ENCODE assay signal across 7 cellular contexts in the genomic region with DNA sequence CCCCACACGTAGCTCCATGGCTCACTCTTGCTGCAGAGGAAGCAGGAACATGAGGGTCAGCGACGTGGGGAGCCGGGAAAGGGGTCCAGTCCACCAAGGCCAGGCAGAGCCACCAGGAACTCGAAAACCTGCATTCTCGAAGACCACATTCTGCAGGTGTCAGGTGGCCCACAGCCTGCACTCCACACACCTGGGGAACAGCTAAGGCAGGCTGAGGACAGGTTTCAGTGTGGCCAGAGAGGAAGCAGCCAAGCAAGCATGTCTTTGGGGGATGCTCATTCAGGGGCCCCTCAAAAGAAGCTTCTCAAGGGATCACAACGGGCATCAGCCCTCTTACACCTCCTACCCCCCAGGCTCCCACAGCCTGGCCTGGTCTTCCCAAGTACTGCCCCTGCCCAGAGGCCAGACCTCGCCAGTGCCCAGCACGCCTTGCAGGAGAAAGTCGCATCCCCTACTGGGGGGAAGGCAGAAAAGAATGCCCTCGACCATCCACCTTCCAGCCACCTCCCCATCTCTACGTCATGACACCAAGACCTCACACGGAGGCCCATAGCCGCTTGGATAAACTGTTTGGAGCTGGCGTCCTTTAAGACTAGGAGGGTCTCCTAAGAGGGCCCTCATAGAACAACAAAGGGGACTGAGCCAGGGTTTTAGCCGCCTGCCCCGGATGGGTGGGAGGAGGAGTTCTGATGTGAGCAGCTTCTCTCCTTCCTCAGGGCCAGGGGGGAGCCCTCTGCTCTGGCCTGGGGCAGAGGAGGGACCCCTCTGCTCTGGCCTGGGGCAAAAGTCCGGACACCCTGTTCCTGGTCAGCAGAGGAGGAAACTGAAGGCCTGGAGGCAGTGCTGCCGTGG. TPM values are rescaled to one million over a fixed set of nuclear protein-coding genes. Genes with fewer than 3 reads are reported as not detected.
DNase-seq lines count a peak whose midpoint lies in the region; ATAC-seq and TF ChIP-seq lines count a peak whose summit lies in the region.

No MANE protein-coding gene starts in this region.

- peak overlapping the region; percentile 93 to 97 for H3K4me3 Mint-ChIP-seq in H9
- peak overlapping the region; percentile 85 for H3K4me3 Mint-ChIP-seq in activated T-helper 17 cell treated with anti-CD3 and anti-CD28 coated beads, Interleukin-2, amount 50 U/mL, for 72 hours

- peaks cover 38% of the 10 kb centered on the region for H3K36me3 ChIP-seq in iPS-15b (ENCODE audit: control insufficient read depth, insufficient read depth, low read length)
- peaks cover 3 to 23% (median 17%) of the 10 kb centered on the region in 4 donors for H3K36me3 ChIP-seq in stomach

- no peak overlapping the region for H3K4ac ChIP-seq in H9 (ENCODE audit: low read depth, low read length)

- no peak overlapping the region for H2BK120ac ChIP-seq in H9 (ENCODE audit: low read depth, low read length, poor library complexity, severe bottlenecking)

- no peak overlapping the region for H4K5ac ChIP-seq in H9 (ENCODE audit: insufficient read length, low read depth, low read length)

- H3T11ph ChIP-seq in H9 (ENCODE audit: low read length): no peak overlapping the region

- H3K14ac ChIP-seq in H9 (ENCODE audit: insufficient read depth, low read length): peak overlapping the region; percentile 46; the same call in 1 of the 2 replicates

- no CpG with 5 or more reads among the region's 19 CpGs for WGBS in H9 (ENCODE audit: extremely low coverage, insufficient read length, low lambda C conversion rate)
- 38 to 50% (median 48%) methylated on average over 18 to 19 of the region's 19 CpGs for WGBS in stomach, 5 donors

- H3K4me1 ChIP-seq in H9 (ENCODE audit: insufficient read depth, low read length): peaks cover 6% of the 10 kb centered on the region; the same call in 1 of the 2 replicates
- H3K4me1 ChIP-seq in iPS-15b (ENCODE audit: control insufficient read depth, insufficient read depth, low read length): peaks cover 18% of the 10 kb centered on the region
- H3K4me1 ChIP-seq in stomach: peaks cover 73 to 87% (median 81%) of the 10 kb centered on the region in 4 donors

- H3K4me2 ChIP-seq in H9 (ENCODE audit: insufficient read depth, insufficient read length, low read length): peak overlapping the region; percentile 85

- intact Hi-C loops in stomach (cut with DNase I; ENCODE audit: low total_unique reads): no loop called here

- no peak overlapping the region for H2BK20ac ChIP-seq in H9 (ENCODE audit: low read depth, low read length, poor library complexity, severe bottlenecking)

- H4K91ac ChIP-seq in H9 (ENCODE audit: insufficient read length, low read depth, low read length): no peak overlapping the region

- H3K56ac ChIP-seq in H9 (ENCODE audit: insufficient read length, low read depth, low read length): no peak overlapping the region

- no peak overlapping the region for H2BK12ac ChIP-seq in H9 (ENCODE audit: insufficient read length, low read depth, low read length)

- no peak for TF ChIP-seq POLR2A in stomach (IDR thresholded peaks at IDR 0.05)

- peaks cover 21 to 63% (median 47%) of the 10 kb centered on the region in 3 experiments; a peak in 6 of 7 replicates for H3K36me3 Mint-ChIP-seq in H9 (ENCODE audit: insufficient read depth in 1 of 3, low read depth in 3 of 3)
- H3K36me3 Mint-ChIP-seq in activated T-helper 17 cell treated with anti-CD3 and anti-CD28 coated beads, Interleukin-2, amount 50 U/mL, for 72 hours (ENCODE audit: low read depth): peaks cover 61% of the 10 kb centered on the region

- H2AK5ac ChIP-seq in H9 (ENCODE audit: insufficient read length, low read length): no peak overlapping the region

- H3K27ac Mint-ChIP-seq in H9: peak overlapping the region; percentile 94 to 100 (median 95)
- peak overlapping the region; percentile 92 for H3K27ac Mint-ChIP-seq in activated T-helper 17 cell treated with anti-CD3 and anti-CD28 coated beads, Interleukin-2, amount 50 U/mL, for 72 hours

- H3K9me3 Mint-ChIP-seq in H9: no peaks in the 10 kb centered on the region; a peak in 1 of 5 replicates
- no peaks in the 10 kb centered on the region for H3K9me3 Mint-ChIP-seq in activated T-helper 17 cell treated with anti-CD3 and anti-CD28 coated beads, Interleukin-2, amount 50 U/mL, for 72 hours

- H4K20me1 ChIP-seq in H9 (ENCODE audit: control insufficient read depth, insufficient read depth, insufficient read length): peaks cover 2% of the 10 kb centered on the region

- H3K27me3 Mint-ChIP-seq in H9 (ENCODE audit: low read depth): no peaks in the 10 kb centered on the region
- no peaks in the 10 kb centered on the region for H3K27me3 Mint-ChIP-seq in activated T-helper 17 cell treated with anti-CD3 and anti-CD28 coated beads, Interleukin-2, amount 50 U/mL, for 72 hours

- TF ChIP-seq CTCF in H9 (conservative IDR thresholded peaks at IDR 0.05): no peak
- TF ChIP-seq CTCF in stomach (IDR thresholded peaks at IDR 0.05): no peak

- H3K9me3 ChIP-seq in H9 (ENCODE audit: control insufficient read depth, low read depth, low read length) (no peaks in the 10 kb centered on the region), iPS-15b (ENCODE audit: control insufficient read depth, insufficient read depth, low read length) (no peaks in the 10 kb centered on the region), stomach (no peaks in the 10 kb centered on the region)

- no peak overlapping the region for H2BK5ac ChIP-seq in H9 (ENCODE audit: insufficient read length, low read length)

- DNase-seq in H9 (no peak), stomach (no peak), NCI-H2227 (lab: John Stamatoyannopoulos, UW; ENCODE audit: unreplicated experiment) (no peak), dedifferentiated amniotic fluid mesenchymal stem cell (ENCODE audit: extremely low spot score) (no peak)

- H3K79me2 ChIP-seq in H9 (ENCODE audit: insufficient read depth, low read length): peaks cover 66% of the 10 kb centered on the region; the same call in 1 of the 2 replicates

- H3K18ac ChIP-seq in H9 (ENCODE audit: insufficient read length, low read depth, low read length): no peak overlapping the region

- ATAC-seq in activated T-helper 17 cell treated with anti-CD3 and anti-CD28 coated beads, Interleukin-2, amount 50 U/mL, for 72 hours (replicated peaks): no peak
- no peak for ATAC-seq in HG03442 (IDR thresholded peaks at IDR 0.05; ENCODE audit: unreplicated experiment)

- H3K27me3 ChIP-seq in H9 (ENCODE audit: insufficient read depth, low read length): no peaks in the 10 kb centered on the region
- no peaks in the 10 kb centered on the region for H3K27me3 ChIP-seq in iPS-15b (ENCODE audit: control insufficient read depth, insufficient read depth, low read length)
- H3K27me3 ChIP-seq in stomach: no peaks in the 10 kb centered on the region

- H3K79me1 ChIP-seq in H9 (ENCODE audit: insufficient read depth, low read depth, low read length, poor library complexity, severe bottlenecking): no peaks in the 10 kb centered on the region

- H3K4me3 ChIP-seq in iPS-15b (ENCODE audit: low read depth, low read length): peak overlapping the region; percentile 85
- H3K4me3 ChIP-seq in stomach: peak overlapping the region; percentile 63 to 88 (median 76)

- H4K8ac ChIP-seq in H9 (replicated peaks; ENCODE audit: insufficient read length, low read depth, low read length): no peak overlapping the region

- H3K27ac ChIP-seq in H9 (ENCODE audit: insufficient read length, low read depth, low read length) (no peak overlapping the region), stomach (peak overlapping the region; percentile 97 to 99 (median 98))

- H3K23ac ChIP-seq in H9 (ENCODE audit: insufficient read length, low read depth, low read length): no peak overlapping the region

- H3K9ac ChIP-seq in H9 (ENCODE audit: extremely low read depth, insufficient read length, low read length) (peak overlapping the region; percentile 23), iPS-15b (ENCODE audit: low read depth, low read length) (peak overlapping the region; percentile 95)

- H3K4me1 Mint-ChIP-seq in H9: peaks cover 73 to 76% of the 10 kb centered on the region in 2 experiments
- H3K4me1 Mint-ChIP-seq in activated T-helper 17 cell treated with anti-CD3 and anti-CD28 coated beads, Interleukin-2, amount 50 U/mL, for 72 hours: peaks cover 40% of the 10 kb centered on the region

- TF ChIP-seq EP300 in stomach (IDR thresholded peaks at IDR 0.05): no peak

- no peak overlapping the region for H2BK15ac ChIP-seq in H9 (ENCODE audit: low read depth, low read length)

- H2AFZ ChIP-seq in H9 (ENCODE audit: low read length): no peak overlapping the region

- H3K23me2 ChIP-seq in H9 (ENCODE audit: insufficient read length, low read depth, low read length, poor library complexity, severe bottlenecking): peaks cover 13% of the 10 kb centered on the region

RNA-seq across cellular contexts. Expression of a gene that starts 2.9 kb away (rescaled TPM):
- total RNA-seq in H9 (2021): 230 and 236 TPM in 2 replicates
- total RNA-seq in activated T-helper 17 cell treated with anti-CD3 and anti-CD28 coated beads, Interleukin-2, amount 50 U/mL, for 72 hours: 100 to 1,000 TPM; 123 to 132 TPM
- 100 to 1,000 TPM in 2 of 5 donors, 10 to 100 TPM in 3; 19.4 to 135 (median 93.9) TPM for total RNA-seq in stomach
- 10 to 100 TPM; 47.5 to 69.3 (median 66.9) TPM for polyA plus RNA-seq in stomach

RNA-seq across cellular contexts. Expression of a gene that starts 41.6 kb away (rescaled TPM):
- total RNA-seq in H9 (2021) (51.7 and 58.5 TPM in 2 replicates), stomach (100 to 1,000 TPM in 1 of 5 donors, 10 to 100 TPM in 4; 27.0 to 110 (median 75.9) TPM)
- 10 to 100 TPM; 31.5 to 36.5 TPM for total RNA-seq in activated T-helper 17 cell treated with anti-CD3 and anti-CD28 coated beads, Interleukin-2, amount 50 U/mL, for 72 hours
- 10 to 100 TPM in 2 of 3 donors, 1 to 10 TPM in 1; 10.0 to 13.8 (median 10.8) TPM for polyA plus RNA-seq in stomach
